ENCODE assay signal across 8 cellular contexts in the genomic region with DNA sequence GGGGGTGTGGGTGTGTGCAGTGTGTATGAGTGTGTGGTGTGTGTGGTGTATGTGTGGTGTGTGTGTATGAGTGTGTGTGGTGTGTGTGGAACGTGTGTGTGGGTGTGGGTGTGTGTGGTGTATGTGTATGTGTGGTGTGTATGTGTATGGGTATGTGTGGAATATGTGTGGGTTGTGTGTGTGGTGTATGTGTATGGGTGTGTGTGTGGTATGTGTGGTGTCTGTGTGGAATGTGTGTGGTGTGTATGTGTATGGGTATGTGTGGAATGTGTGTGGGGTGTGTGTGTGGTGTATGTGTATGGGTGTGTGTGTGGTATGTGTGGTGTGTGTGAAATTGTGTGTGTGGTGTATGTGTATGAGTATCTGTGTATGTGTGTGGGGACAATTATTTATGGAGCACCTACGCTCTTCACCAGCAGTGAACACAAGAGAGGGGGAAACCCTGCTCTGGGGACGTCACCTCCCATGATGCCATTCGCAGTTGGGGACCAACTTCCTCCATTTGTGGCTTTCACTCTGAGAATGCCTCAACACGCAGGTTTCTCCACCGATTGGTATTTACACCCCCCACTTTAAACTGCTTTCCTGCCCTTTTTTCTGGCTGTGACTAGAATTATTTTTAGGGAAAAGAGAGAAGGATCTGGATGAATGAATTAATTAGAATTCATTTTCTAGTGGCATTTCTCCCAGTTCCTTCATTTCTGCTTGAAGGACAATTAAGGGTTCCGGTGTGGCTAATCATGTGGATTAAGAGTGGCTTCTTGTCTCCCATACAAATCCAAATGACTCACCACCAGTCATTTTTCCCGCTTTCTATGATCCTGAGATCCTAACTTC.
DNase-seq lines count a peak whose midpoint lies in the region; ATAC-seq and TF ChIP-seq lines count a peak whose summit lies in the region.

No MANE protein-coding gene starts in this region.

- no peak overlapping the region for H3K9ac ChIP-seq in SK-N-SH

- no peak overlapping the region; the same call in 1 of the 2 replicates for H2AFZ ChIP-seq in SK-N-SH (ENCODE audit: low read depth)

- no peak overlapping the region for H3K27ac ChIP-seq in SK-N-SH (ENCODE audit: low read depth in 2 of 2, low read length in 1 of 2)

- peak; percentile 88 for ATAC-seq in HG02973 (IDR thresholded peaks at IDR 0.05; ENCODE audit: unreplicated experiment)

- no peaks in the 10 kb centered on the region for H3K9me2 ChIP-seq in SK-N-SH

- no peaks in the 10 kb centered on the region for H3K9me3 ChIP-seq in SK-N-SH

- no peaks in the 10 kb centered on the region for H3K27me3 ChIP-seq in SK-N-SH (ENCODE audit: insufficient read depth)

- H3F3A ChIP-seq in SK-N-SH (replicated peaks; ENCODE audit: insufficient read depth), result no peaks in the 10 kb centered on the region

- H3K4me3 ChIP-seq in SK-N-SH (ENCODE audit: low read depth in 2 of 2, low read length in 1 of 2), result no peak overlapping the region

- no peaks in the 10 kb centered on the region for H4K20me1 ChIP-seq in SK-N-SH (ENCODE audit: insufficient read depth)

- POLR2A ChIA-PET in SK-N-SH (lab: Yijun Ruan, JAX), result no interaction called here

- no peak for TF ChIP-seq RAD21 in SK-N-SH (IDR thresholded peaks at IDR 0.05; ENCODE audit: low read length)

- no peaks in the 10 kb centered on the region for H3K36me3 ChIP-seq in SK-N-SH (replicated peaks in 1 of 2; ENCODE audit: control insufficient read depth in 1 of 2, insufficient read depth in 2 of 2, low read length in 1 of 2)

- WGBS in SK-N-SH (ENCODE audit: low lambda C conversion rate), result 79% methylated on average over 8 of the region's 8 CpGs

- TF ChIP-seq EP300 in SK-N-SH (IDR thresholded peaks at IDR 0.05; ENCODE audit: borderline replicate concordance in 1 of 2, low read depth in 1 of 2, low read length in 1 of 2), result no peak

- CTCF ChIA-PET in SK-N-SH (lab: Yijun Ruan, JAX), result interaction anchor here (1.0 to 1.8 kb wide), 3 partner anchors 22 to 52 kb away, joined by 3 to 8 read pairs (median 5); no protein-coding TSS in a partner anchor

- peaks cover 0 to 9% of the 10 kb centered on the region in 2 experiments; a peak in 3 of 4 replicates for H3K4me1 ChIP-seq in SK-N-SH (ENCODE audit: control insufficient read depth in 1 of 2, insufficient read depth in 2 of 2, low read depth in 1 of 2, low read length in 1 of 2)

- DNase-seq in DMS79 (lab: John Stamatoyannopoulos, UW) (peak; percentile 8), DMS79 treated with DMSO at 0.1 percent for 48 hours (lab: John Stamatoyannopoulos, UW) (no peak), SIG-M5 treated with dmso at 0.1 percent for 504 hours (lab: John Stamatoyannopoulos, UW; ENCODE audit: unreplicated experiment) (peak; percentile 71), SK-N-SH (no peak), HUDEP-2 (lab: John Stamatoyannopoulos, UW; ENCODE audit: unreplicated experiment in 76 of 76) (no peak)
- DNase-seq in central memory CD4-positive, alpha-beta T cell, result peak; percentile 50
- peak; percentile 58 for DNase-seq in stimulated activated CD8-positive, alpha-beta memory T cell treated with anti-CD3 and anti-CD28 coated beads, Interleukin-12 subunit alpha, Interleukin-12 subunit beta, amount 100 ng/mL, for 24 hours (ENCODE audit: extremely low read depth)

- no peak for TF ChIP-seq CTCF in SK-N-SH (IDR thresholded peaks at IDR 0.05)

- no peaks in the 10 kb centered on the region for H3K79me2 ChIP-seq in SK-N-SH (ENCODE audit: insufficient read depth)

- H3K4me2 ChIP-seq in SK-N-SH, result no peak overlapping the region

TF ChIP-seq in SK-N-SH, 30 proteins besides CTCF, POLR2A, EP300 and RAD21:
- TF ChIP-seq CHD2 (IDR thresholded peaks at IDR 0.05; ENCODE audit: low read length, partially characterized antibody) (no peak), ELF1 (IDR thresholded peaks at IDR 0.05) (no peak), NRF1 (IDR thresholded peaks at IDR 0.05; ENCODE audit: low read depth, low read length) (no peak), RXRA (IDR thresholded peaks at IDR 0.05; ENCODE audit: borderline replicate concordance, low read depth) (no peak), MEF2A (IDR thresholded peaks at IDR 0.05; ENCODE audit: borderline replicate concordance, low read depth) (no peak), RFX5 (IDR thresholded peaks at IDR 0.05; ENCODE audit: low read length) (no peak), ZBTB33 (IDR thresholded peaks at IDR 0.05; ENCODE audit: borderline replicate concordance, low read depth) (no peak), RCOR1 (IDR thresholded peaks at IDR 0.05; ENCODE audit: low read length) (no peak)

Comparison
In these comparisons a context has a peak if more than half of its experiments do, and no peak if none do; other contexts are left out.
1. DNase-seq: peak in DMS79 (single experiment), SIG-M5 treated with dmso at 0.1 percent for 504 hours (single experiment), central memory CD4-positive, alpha-beta T cell (single experiment) and stimulated activated CD8-positive, alpha-beta memory T cell treated with anti-CD3 and anti-CD28 coated beads, Interleukin-12 subunit alpha, Interleukin-12 subunit beta, amount 100 ng/mL, for 24 hours (single experiment); none in DMS79 treated with DMSO at 0.1 percent for 48 hours (single experiment), SK-N-SH (single experiment) and HUDEP-2 (0 of 76).